8 cellular contexts compared by ENCODE assay signal in genomic region chr2:141554810-141555209, GRCh38.
DNase-seq lines count a peak whose midpoint lies in the region; ATAC-seq and TF ChIP-seq lines count a peak whose summit lies in the region.

No MANE protein-coding gene starts in this region.

- ATAC-seq in HG03520 (IDR thresholded peaks at IDR 0.05; ENCODE audit: unreplicated experiment) = peak; percentile 57

- peak; percentile 53 for TF ChIP-seq CTCF in GM20000 (IDR thresholded peaks at IDR 0.05; ENCODE audit: extremely low read depth, missing control alignments)

- DNase-seq in DMS 273 treated with DMSO at 0.1 percent for 48 hours (lab: John Stamatoyannopoulos, UW) (peak; percentile 14), GM20000 (ENCODE audit: low spot score) (peak; percentile 10), RKO (ENCODE audit: low spot score) (peak; percentile 64), glomerular endothelial cell (ENCODE audit: extremely low read depth, low read depth, low spot score) (peak; percentile 31), superior temporal gyrus (ENCODE audit: extremely low spot score) (peak; percentile 84), occipital lobe (lab: John Stamatoyannopoulos, UW) (no peak)
- no peak for DNase-seq in activated CD4-positive, alpha-beta T cell treated with anti-CD3 and anti-CD28 coated beads for 4 hours

Comparison
In these comparisons a context has a peak if more than half of its experiments do, and no peak if none do; other contexts are left out.
1. DNase-seq: peak in DMS 273 treated with DMSO at 0.1 percent for 48 hours (single experiment), GM20000 (single experiment), RKO (single experiment), glomerular endothelial cell (single experiment) and superior temporal gyrus (single experiment); none in occipital lobe (single experiment) and activated CD4-positive, alpha-beta T cell treated with anti-CD3 and anti-CD28 coated beads for 4 hours (0 of 2).